ENCODE assay signal across 18 cellular contexts in the genomic region with DNA sequence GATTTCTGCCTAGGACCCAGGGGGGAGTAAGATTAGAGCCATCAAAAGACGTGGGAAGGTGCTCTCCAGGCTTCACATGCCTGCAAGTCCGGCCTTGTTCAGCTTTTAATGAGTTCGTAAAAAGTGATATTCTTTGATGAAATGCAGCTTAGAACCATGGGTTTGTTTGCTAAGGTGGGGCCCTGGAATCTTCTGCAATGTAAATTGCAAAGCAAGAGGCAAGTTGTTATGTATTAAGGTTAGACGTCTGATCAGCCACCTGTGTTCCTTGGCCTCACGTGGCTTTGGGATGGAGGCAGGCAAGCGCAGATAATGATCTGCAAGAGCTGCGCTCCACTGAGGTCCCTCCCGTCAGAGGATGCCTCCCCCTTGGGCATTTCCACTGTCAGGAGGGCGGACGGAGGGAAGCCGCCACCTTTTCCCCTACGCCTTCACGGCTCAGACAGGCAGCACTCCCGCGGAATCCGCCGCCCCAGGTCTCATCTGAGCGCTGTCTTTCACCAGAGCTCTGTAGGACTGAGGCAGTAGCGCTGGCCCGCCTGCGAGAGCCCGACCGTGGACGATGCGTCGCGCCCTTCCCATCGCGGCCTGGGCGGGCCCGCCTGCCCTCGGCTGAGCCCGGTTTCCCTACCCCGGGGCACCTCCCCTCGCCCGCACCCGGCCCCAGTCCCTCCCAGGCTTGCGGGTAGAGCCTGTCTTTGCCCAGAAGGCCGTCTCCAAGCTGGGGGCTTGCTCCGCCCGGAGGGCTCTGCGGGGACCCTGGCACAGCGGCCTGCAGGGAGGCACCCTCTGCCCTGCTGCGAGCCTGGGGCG.
DNase-seq lines count a peak whose midpoint lies in the region; ATAC-seq and TF ChIP-seq lines count a peak whose summit lies in the region.
"Had no signal": no experiment of that assay in that cellular context is flagged by ENCODE, and none has a peak within 500 bp of the region (broad histone marks: within the 10 kb centered on the region; RNA-seq: fewer than 3 reads in every experiment).

No MANE protein-coding gene starts in this region.

- no peak overlapping the region for H3K4me3 Mint-ChIP-seq in Calu3 (ENCODE audit: low read depth, unreplicated experiment)

- H3K9me3 ChIP-seq in PC-3 (ENCODE audit: low read length) (no peaks in the 10 kb centered on the region), prostate gland (no peaks in the 10 kb centered on the region)
- H3K9me3 ChIP-seq: ovary, SJCRH30 had no signal

- H2AFZ ChIP-seq in PC-3 (ENCODE audit: low read length): no peak overlapping the region

- H3K9me3 Mint-ChIP-seq in Calu3 (ENCODE audit: low read depth, unreplicated experiment): peaks cover 4% of the 10 kb centered on the region

- no peak overlapping the region for H3K27ac ChIP-seq in PC-3 (ENCODE audit: low read length)
- H3K27ac ChIP-seq in prostate gland: no peak overlapping the region
- H3K27ac ChIP-seq: ovary, SJCRH30 had no signal

- H3K36me3 ChIP-seq in PC-3 (ENCODE audit: low read depth, low read length): no peaks in the 10 kb centered on the region
- H3K36me3 ChIP-seq in prostate gland: no peaks in the 10 kb centered on the region
- H3K36me3 ChIP-seq: ovary, SJCRH30 had no signal

- H3K9me2 ChIP-seq in PC-3 (replicated peaks; ENCODE audit: low read length): no peaks in the 10 kb centered on the region

- H3K4me3 ChIP-seq in PC-3 (ENCODE audit: low read length): no peak overlapping the region
- no peak overlapping the region for H3K4me3 ChIP-seq in epithelial cell of esophagus (ENCODE audit: low read length)
- H3K4me3 ChIP-seq in prostate gland: no peak overlapping the region
- H3K4me3 ChIP-seq: ovary, SJCRH30 had no signal

- BruUV-seq in PC-3 (replicated peaks; lab: Mats Ljungman, UMichigan) (no TSS peak), Calu3 (replicated peaks; lab: Mats Ljungman, UMichigan) (no TSS peak)

- no peaks in the 10 kb centered on the region for H3K27me3 Mint-ChIP-seq in Calu3 (ENCODE audit: unreplicated experiment)

- no peaks in the 10 kb centered on the region for H4K20me1 ChIP-seq in PC-3 (ENCODE audit: low read length)

- no peaks in the 10 kb centered on the region for H3K79me2 ChIP-seq in PC-3 (ENCODE audit: low read length)

- H3F3A ChIP-seq in PC-3 (ENCODE audit: low read length, unreplicated experiment): no peaks in the 10 kb centered on the region

- H3K9ac ChIP-seq in PC-3 (ENCODE audit: low read length): no peak overlapping the region

- WGBS in prostate gland: 26% methylated on average over 43 of the region's 45 CpGs

- DNase-seq in PC-3 (no peak), epithelial cell of esophagus (ENCODE audit: low read depth) (peak; percentile 23), left lobe of liver (ENCODE audit: low spot score) (no peak), prostate gland (ENCODE audit: low spot score) (peak; percentile 47), kidney glomerular epithelial cell (lab: John Stamatoyannopoulos, UW) (no peak), Calu3 (no peak), 8988T (no peak)
- no peak for DNase-seq in NK-92 treated with Interleukin-12 subunit alpha and Interleukin-12 subunit beta, amount 100 ng/mL, for 24 hours (lab: John Stamatoyannopoulos, UW)
- DNase-seq: caudate nucleus; effector CD4-positive, alpha-beta T cell; EL; left cardiac atrium; NCI-H1417; NCI-H526 treated with DMSO at 0.1 percent for 48 hours; ovary; SJCRH30; stimulated activated CD8-positive, alpha-beta memory T cell treated with anti-CD3 and anti-CD28 coated beads, Interleukin-4, amount 100 ng/mL, for 48 hours had no signal

- TF ChIP-seq POLR2A in prostate gland (IDR thresholded peaks at IDR 0.05): no peak

- ATAC-seq in PC-3 (peak; percentile 68), left lobe of liver (peak; percentile 36)
- ATAC-seq: activated CD4-positive, CD25-positive, alpha-beta regulatory T cell treated with anti-CD3 and anti-CD28 coated beads, Interleukin-2, amount 50 U/mL, for 24 hours; left cardiac atrium had no signal

- no peaks in the 10 kb centered on the region for H3K36me3 Mint-ChIP-seq in Calu3 (ENCODE audit: insufficient read depth, unreplicated experiment)

- H3K27me3 ChIP-seq in PC-3 (ENCODE audit: low read length) (no peaks in the 10 kb centered on the region), prostate gland (replicated peaks; ENCODE audit: insufficient read depth) (no peaks in the 10 kb centered on the region)
- H3K27me3 ChIP-seq: ovary, SJCRH30 had no signal

- POLR2A ChIA-PET in PC-3 (lab: Charles Lee; ENCODE audit: unreplicated experiment): no interaction called here

- H3K27ac Mint-ChIP-seq in Calu3 (ENCODE audit: unreplicated experiment): no peak overlapping the region

- H3K4me2 ChIP-seq in PC-3 (ENCODE audit: low read length): no peak overlapping the region

- peaks cover 15% of the 10 kb centered on the region for H3K4me1 ChIP-seq in PC-3 (ENCODE audit: insufficient read depth, low read length)
- no peaks in the 10 kb centered on the region for H3K4me1 ChIP-seq in prostate gland (replicated peaks)
- H3K4me1 ChIP-seq: SJCRH30 had no signal

- no peak for TF ChIP-seq CTCF in PC-3 (conservative IDR thresholded peaks at IDR 0.05; ENCODE audit: low read depth, low read length)
- no peak for TF ChIP-seq CTCF in epithelial cell of esophagus (IDR thresholded peaks at IDR 0.05; ENCODE audit: insufficient read depth, low read depth, low read length, missing control alignments)
- no peak for TF ChIP-seq CTCF in prostate gland (IDR thresholded peaks at IDR 0.05)
- no peak for TF ChIP-seq CTCF in Calu3 (IDR thresholded peaks at IDR 0.05; ENCODE audit: unreplicated experiment)

- intact Hi-C loops in PC-3 (cut with micrococcal nuclease) (no loop called here), prostate gland (cut with DNase I) (no loop called here), Calu3 (cut with micrococcal nuclease; ENCODE audit: unreplicated experiment) (loop anchor here (5.0 to 10.0 kb wide), 2 partner anchors 37 to 70 kb away; no protein-coding TSS in a partner anchor)

- H3K4me1 Mint-ChIP-seq in Calu3 (ENCODE audit: low read depth, unreplicated experiment): peaks cover 9% of the 10 kb centered on the region

- CTCF ChIA-PET in PC-3 (lab: Charles Lee) (no interaction called here), Calu3 (lab: Charles Lee) (no interaction called here)

Comparison
In these comparisons a context has a peak if more than half of its experiments do, and no peak if none do; other contexts are left out.
1. DNase-seq: peak in epithelial cell of esophagus (single experiment) and prostate gland (single experiment); none in PC-3 (single experiment), left lobe of liver (single experiment), kidney glomerular epithelial cell (single experiment), Calu3 (single experiment), 8988T (single experiment) and NK-92 treated with Interleukin-12 subunit alpha and Interleukin-12 subunit beta, amount 100 ng/mL, for 24 hours (single experiment).